ENCODE assay signal across 27 cellular contexts in genomic region chr7:143906176-143906575, GRCh38. TPM values are rescaled to one million over a fixed set of nuclear protein-coding genes. Genes with fewer than 3 reads are reported as not detected.
A peak's percentile ranks its signal among the peaks of the same experiment; 100 is the strongest.
DNase-seq lines count a peak whose midpoint lies in the region; ATAC-seq and TF ChIP-seq lines count a peak whose summit lies in the region.
"Had no signal": no experiment of that assay in that cellular context is flagged by ENCODE, and none has a peak within 500 bp of the region (broad histone marks: within the 10 kb centered on the region; RNA-seq: fewer than 3 reads in every experiment).

No MANE protein-coding gene starts in this region.

- no peaks in the 10 kb centered on the region for H3F3A ChIP-seq in GM23338 (replicated peaks; ENCODE audit: low read depth)

- TF ChIP-seq EP300 in gastroesophageal sphincter (IDR thresholded peaks at IDR 0.05) (no peak), ovary (IDR thresholded peaks at IDR 0.05) (no peak)

- H3K27me3 Mint-ChIP-seq in GM23338 (ENCODE audit: insufficient read depth, low read depth, poor library complexity): peaks cover 6% of the 10 kb centered on the region

- H3K79me2 ChIP-seq in GM23338 (replicated peaks; ENCODE audit: insufficient read depth): peaks cover 4% of the 10 kb centered on the region

- H4K20me1 ChIP-seq in GM23338 (replicated peaks; ENCODE audit: insufficient read depth): no peaks in the 10 kb centered on the region; the same call in 1 of the 2 replicates

- ATAC-seq in GM23338: no peak
- no peak for ATAC-seq in gastroesophageal sphincter
- ATAC-seq in GM19351 (IDR thresholded peaks at IDR 0.05; ENCODE audit: unreplicated experiment): no peak
- no peak for ATAC-seq in HG02852 (IDR thresholded peaks at IDR 0.05; ENCODE audit: unreplicated experiment)
- ATAC-seq: HCT116 had no signal

- TF ChIP-seq CTCF in GM23338 (conservative IDR thresholded peaks at IDR 0.05; ENCODE audit: low read depth in 2 of 2): no peak
- TF ChIP-seq CTCF in gastroesophageal sphincter (IDR thresholded peaks at IDR 0.05): no peak
- no peak for TF ChIP-seq CTCF in ovary (IDR thresholded peaks at IDR 0.05)

- H3K4me3 Mint-ChIP-seq in GM23338: no peak overlapping the region
- H3K4me3 Mint-ChIP-seq: IgD-negative memory B cell had no signal

- DNase-seq in GM23338 (ENCODE audit: low spot score) (no peak), ovary (peak in 4 of 5 donors; percentile 53 to 66 (median 56)), DMS79 treated with DMSO at 0.1 percent for 48 hours (lab: John Stamatoyannopoulos, UW) (no peak)
- DNase-seq in activated CD4-positive, alpha-beta T cell treated with anti-CD3 and anti-CD28 coated beads, Interleukin-2, amount 50 U/mL, for 1 hour: no peak
- DNase-seq: CD8-positive, alpha-beta memory T cell; DMS 273 treated with DMSO at 0.1 percent for 48 hours; DMS79; GF-D8; NCI-H1048; NCI-H1417; NCI-H1694; NCI-H2029 treated with DMSO at 0.1 percent for 48 hours; NCI-H2227 treated with DMSO at 0.1 percent for 48 hours; NCI-H526 treated with DMSO at 0.1 percent for 48 hours; Right ventricle myocardium superior; RPMI8226 had no signal

- no peak overlapping the region for H2AFZ ChIP-seq in GM23338

- TF ChIP-seq POLR2A in gastroesophageal sphincter (IDR thresholded peaks at IDR 0.05): no peak
- no peak for TF ChIP-seq POLR2A in ovary (IDR thresholded peaks at IDR 0.05)

- no peaks in the 10 kb centered on the region for H3K27me3 ChIP-seq in GM23338 (ENCODE audit: insufficient read depth)
- no peaks in the 10 kb centered on the region for H3K27me3 ChIP-seq in HUES64 (ENCODE audit: insufficient read depth, low read length)
- no peaks in the 10 kb centered on the region for H3K27me3 ChIP-seq in gastroesophageal sphincter
- H3K27me3 ChIP-seq in ovary: no peaks in the 10 kb centered on the region

- no peaks in the 10 kb centered on the region for H3K9me2 ChIP-seq in GM23338 (ENCODE audit: insufficient read depth)

- H3K27ac Mint-ChIP-seq in GM23338: no peak overlapping the region
- H3K27ac Mint-ChIP-seq: IgD-negative memory B cell had no signal

- peaks cover 45% of the 10 kb centered on the region for H3K4me1 Mint-ChIP-seq in GM23338

- 0 out of 3 replicates have a peak, but pooled peaks cover 2% of the 10 kb centered on the region for H3K9me3 Mint-ChIP-seq in GM23338
- H3K9me3 Mint-ChIP-seq: CD8-positive, alpha-beta memory T cell; IgD-negative memory B cell had no signal

- intact Hi-C loops in ovary (cut with DNase I): loop anchor here in 1 of 4 donors (10.0 kb wide), 1 partner anchor 99 kb away; the partner anchor contains the start of gene OR6B1

- H3K9ac ChIP-seq in HUES64 (ENCODE audit: low read depth, low read length): no peak overlapping the region

- H3K9me3 ChIP-seq in HUES64 (ENCODE audit: insufficient read depth, low read depth, low read length) (no peaks in the 10 kb centered on the region), gastroesophageal sphincter (no peaks in the 10 kb centered on the region), ovary (no peaks in the 10 kb centered on the region)

- WGBS in HUES64: 94% methylated on average over 8 of the region's 8 CpGs
- WGBS in gastroesophageal sphincter (ENCODE audit: low coverage in 1 of 2), 2 donors: 72 to 83% methylated on average over 3 to 5 of the region's 8 CpGs
- 64 to 73% (median 69%) methylated on average over 8 of the region's 8 CpGs for WGBS in ovary, 3 donors

- peak overlapping the region; percentile 39 for H3K4me2 ChIP-seq in GM23338

- no peak overlapping the region for H3K4me3 ChIP-seq in GM23338
- no peak overlapping the region for H3K4me3 ChIP-seq in HUES64 (ENCODE audit: low read length)
- H3K4me3 ChIP-seq in gastroesophageal sphincter: no peak overlapping the region
- H3K4me3 ChIP-seq in ovary: no peak overlapping the region

- peaks cover 2% of the 10 kb centered on the region; the same call in 2 of the 3 replicates for H3K36me3 Mint-ChIP-seq in GM23338 (ENCODE audit: low read depth)
- H3K36me3 Mint-ChIP-seq: IgD-negative memory B cell had no signal

- H3K27ac ChIP-seq in GM23338 (ENCODE audit: low read depth): no peak overlapping the region
- peak overlapping the region; percentile 55; the same call in 1 of the 2 replicates for H3K27ac ChIP-seq in HUES64 (ENCODE audit: low read depth, low read length)
- H3K27ac ChIP-seq in gastroesophageal sphincter: peak overlapping the region in 3 of 4 donors; percentile 41 to 67 (median 63)
- H3K27ac ChIP-seq in ovary: peak overlapping the region in 1 of 2 donors; percentile 87
- H3K27ac ChIP-seq: C4-2B had no signal

- H3K4me1 ChIP-seq in GM23338 (ENCODE audit: insufficient read depth) (peaks cover 34% of the 10 kb centered on the region), HUES64 (ENCODE audit: insufficient read depth, low read length) (peaks cover 32% of the 10 kb centered on the region), gastroesophageal sphincter (peaks cover 0 to 49% (median 0%) of the 10 kb centered on the region in 3 donors), ovary (ENCODE audit: insufficient read depth) (peaks cover 12% of the 10 kb centered on the region)

- H3K36me3 ChIP-seq in GM23338 (ENCODE audit: insufficient read depth) (no peaks in the 10 kb centered on the region), HUES64 (ENCODE audit: insufficient read depth, low read length) (no peaks in the 10 kb centered on the region), gastroesophageal sphincter (no peaks in the 10 kb centered on the region), ovary (no peaks in the 10 kb centered on the region)

TF ChIP-seq in GM23338, 12 proteins besides CTCF, POLR2A, EP300 and RAD21 (continues in another document):
- TF ChIP-seq ETS1 (IDR thresholded peaks at IDR 0.05) (no peak), STAT1 (IDR thresholded peaks at IDR 0.05; ENCODE audit: unreplicated experiment) (no peak), ZNF114 (CRISPR knock-in tag; IDR thresholded peaks at IDR 0.05) (no peak), EZH2 (IDR thresholded peaks at IDR 0.05; ENCODE audit: low read depth, unreplicated experiment) (no peak), POLR2AphosphoS5 (IDR thresholded peaks at IDR 0.05; ENCODE audit: low read depth) (no peak)

RNA-seq across cellular contexts. Expression of gene TCAF1, which starts 4.2 kb away (rescaled TPM):
- total RNA-seq in GM23338 (2014; rRNA removed; shearing (Covaris generic)): 27.2 and 31.3 TPM in 2 replicates
- 13.5 and 15.5 TPM in 2 replicates for polyA plus RNA-seq in GM23338 (2016; fragmentation: Nextera tagmentation; extraction: Ambion mirVana)
- polyA plus RNA-seq in HUES64 (2013, experiment 1 of 2): 29.6 TPM
- polyA plus RNA-seq in HUES64 (2013, experiment 2 of 2): 39.2 TPM
- total RNA-seq in gastroesophageal sphincter: 10 to 100 TPM; 34.7 to 66.7 (median 57.7) TPM
- total RNA-seq in ovary: 10 to 100 TPM; 40.1 to 92.7 (median 63.2) TPM
- 10 to 100 TPM; 34.5 to 63.2 TPM for polyA plus RNA-seq in ovary

RNA-seq across cellular contexts. Expression of gene OR2F2, which starts 28.9 kb away (rescaled TPM):
- total RNA-seq in GM23338 (2014; rRNA removed; shearing (Covaris generic)): not detected in 2 replicates
- polyA plus RNA-seq in GM23338 (2016; fragmentation: Nextera tagmentation; extraction: Ambion mirVana): not detected in 2 replicates
- not detected for polyA plus RNA-seq in HUES64 (2013, experiment 1 of 2)
- not detected for polyA plus RNA-seq in HUES64 (2013, experiment 2 of 2)
- not detected for total RNA-seq in gastroesophageal sphincter
- not detected for total RNA-seq in ovary
- polyA plus RNA-seq in ovary: not detected
- total RNA-seq: A673; CD8-positive, alpha-beta memory T cell; H4; Right ventricle myocardium superior; SK-MEL-5 had no signal
- polyA plus RNA-seq: CD8-positive, alpha-beta memory T cell; IgD-negative memory B cell had no signal

RNA-seq across cellular contexts. Expression of gene OR2F1, which starts 48.5 kb away (rescaled TPM):
- 0.04 TPM in 1 of 2 replicates, not detected in the other for total RNA-seq in GM23338 (2014; rRNA removed; shearing (Covaris generic))
- polyA plus RNA-seq in GM23338 (2016; fragmentation: Nextera tagmentation; extraction: Ambion mirVana) (not detected in 2 replicates), ovary (not detected)
- polyA plus RNA-seq in HUES64 (2013, experiment 1 of 2): not detected
- not detected for polyA plus RNA-seq in HUES64 (2013, experiment 2 of 2)
- total RNA-seq in gastroesophageal sphincter (not detected), ovary (not detected)
- total RNA-seq: A673; CD8-positive, alpha-beta memory T cell; H4; NCI-H460; Right ventricle myocardium superior; SK-MEL-5 had no signal
- polyA plus RNA-seq: CD8-positive, alpha-beta memory T cell; IgD-negative memory B cell had no signal

Comparison
In these comparisons a context has a peak if more than half of its experiments do, and no peak if none do; other contexts are left out.
1. DNase-seq: peak in ovary (4 of 5); none in GM23338 (single experiment), DMS79 treated with DMSO at 0.1 percent for 48 hours (single experiment) and activated CD4-positive, alpha-beta T cell treated with anti-CD3 and anti-CD28 coated beads, Interleukin-2, amount 50 U/mL, for 1 hour (single experiment).